21 cellular contexts compared by ENCODE assay signal in genomic region chrX:39203427-39203826, GRCh38.
"Had no signal": no experiment of that assay in that cellular context is flagged by ENCODE, and none has a peak within 500 bp of the region (broad histone marks: within the 10 kb centered on the region; RNA-seq: fewer than 3 reads in every experiment).

No MANE protein-coding gene starts in this region.

- H3K27ac Mint-ChIP-seq: natural killer cell, type B pancreatic cell had no signal

- H3K36me3 Mint-ChIP-seq: natural killer cell; stimulated activated effector memory CD8-positive, alpha-beta T cell treated with anti-CD3 and anti-CD28 coated beads, Interleukin-12 subunit alpha, Interleukin-12 subunit beta, amount 100 ng/mL, for 72 hours; type B pancreatic cell had no signal

- ATAC-seq: gastroesophageal sphincter; natural killer cell; right cardiac atrium; stimulated activated effector memory CD8-positive, alpha-beta T cell treated with anti-CD3 and anti-CD28 coated beads, Interleukin-12 subunit alpha, Interleukin-12 subunit beta, amount 100 ng/mL, for 72 hours; stimulated activated naive CD8-positive, alpha-beta T cell treated with anti-CD3 and anti-CD28 coated beads, Interleukin-15, Interleukin-2, amounts not matched to agents 100 U/mL and 50 U/mL, for 24 hours had no signal

- DNase-seq: effector memory CD4-positive, alpha-beta T cell; esophagus squamous epithelium; foreskin fibroblast; glutamatergic neuron; islet precursor cell; left ventricle myocardium inferior; natural killer cell; ovary; right cardiac atrium; stimulated activated CD4-positive, alpha-beta T cell treated with anti-CD3 and anti-CD28 coated beads, Interleukin-4, amount 100 ng/mL, for 1 hour; stimulated activated CD8-positive, alpha-beta memory T cell treated with anti-CD3 and anti-CD28 coated beads, Interleukin-4, amount 100 ng/mL, for 48 hours; stimulated activated naive CD8-positive, alpha-beta T cell treated with anti-CD3 and anti-CD28 coated beads, Interleukin-15, Interleukin-2, amounts not matched to agents 100 U/mL and 50 U/mL, for 24 hours; thyroid gland had no signal

- H3K4me3 Mint-ChIP-seq: natural killer cell; neural crest cell; stimulated activated effector memory CD8-positive, alpha-beta T cell treated with anti-CD3 and anti-CD28 coated beads, Interleukin-12 subunit alpha, Interleukin-12 subunit beta, amount 100 ng/mL, for 72 hours; type B pancreatic cell had no signal

- H3K4me1 ChIP-seq: esophagus squamous epithelium, gastroesophageal sphincter, left ventricle myocardium inferior, suprapubic skin, thyroid gland had no signal

- H3K27ac ChIP-seq: epithelial cell of prostate, esophagus squamous epithelium, gastroesophageal sphincter, left ventricle myocardium inferior, ovary, suprapubic skin, thyroid gland had no signal

- H3K9me3 ChIP-seq: esophagus squamous epithelium, gastroesophageal sphincter, left ventricle myocardium inferior, ovary, suprapubic skin, thyroid gland had no signal

- H3K27me3 ChIP-seq: esophagus squamous epithelium, gastroesophageal sphincter, ovary, suprapubic skin, thyroid gland had no signal

- H3K27me3 Mint-ChIP-seq: type B pancreatic cell had no signal

- H3K9me3 Mint-ChIP-seq: natural killer cell; stimulated activated effector memory CD8-positive, alpha-beta T cell treated with anti-CD3 and anti-CD28 coated beads, Interleukin-12 subunit alpha, Interleukin-12 subunit beta, amount 100 ng/mL, for 72 hours had no signal

- H3K36me3 ChIP-seq: esophagus squamous epithelium, gastroesophageal sphincter, left ventricle myocardium inferior, ovary, suprapubic skin, thyroid gland had no signal

- H3K4me1 Mint-ChIP-seq: natural killer cell, neural crest cell had no signal

- H3K4me3 ChIP-seq: esophagus squamous epithelium, gastroesophageal sphincter, left ventricle myocardium inferior, ovary, suprapubic skin, thyroid gland had no signal

- FAIRE-seq: endometrium, urothelium cell line had no signal
